Comparison of ENCODE assay signal across 8 cellular contexts in the genomic region with DNA sequence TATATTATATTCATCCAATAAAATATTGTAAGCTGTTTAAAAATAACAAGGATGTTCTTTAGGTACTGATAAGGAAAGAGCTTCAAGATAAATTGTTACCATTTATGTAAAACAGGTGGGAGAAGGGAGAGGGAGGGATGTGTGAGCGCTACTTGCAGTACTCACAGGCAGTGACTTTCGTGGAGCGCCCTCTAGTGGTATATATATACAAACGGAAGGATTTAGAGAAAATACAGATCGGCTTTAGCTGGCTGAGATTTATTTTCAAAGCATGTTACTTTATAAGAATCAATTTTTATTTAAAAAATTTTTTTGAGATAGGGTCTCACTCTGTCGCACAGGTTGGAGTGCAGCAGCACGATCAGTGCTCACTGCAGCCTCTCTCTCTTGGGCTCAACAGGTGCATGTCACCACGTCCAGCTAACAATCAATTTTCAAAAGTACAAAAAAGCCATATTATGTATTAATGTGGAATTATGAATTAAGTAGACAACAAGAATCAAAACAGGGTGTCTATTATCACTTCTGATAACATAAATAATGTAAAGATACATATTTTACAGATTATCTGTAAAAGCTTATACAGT. TPM values are rescaled to one million over a fixed set of nuclear protein-coding genes. Genes with fewer than 3 reads are reported as not detected.
A peak's percentile ranks its signal among the peaks of the same experiment; 100 is the strongest.
DNase-seq lines count a peak whose midpoint lies in the region; ATAC-seq and TF ChIP-seq lines count a peak whose summit lies in the region.

No MANE protein-coding gene starts in this region.

- no peaks in the 10 kb centered on the region for H3F3A ChIP-seq in GM23338 (replicated peaks; ENCODE audit: low read depth)

- H3K4me3 Mint-ChIP-seq in GM23338 = no peak overlapping the region
- H3K4me3 Mint-ChIP-seq in activated CD4-positive, alpha-beta T cell treated with anti-CD3 and anti-CD28 coated beads for 36 hours = no peak overlapping the region

- H3K9me3 ChIP-seq in ovary = no peaks in the 10 kb centered on the region

- intact Hi-C loops in activated CD4-positive, alpha-beta T cell treated with anti-CD3 and anti-CD28 coated beads for 36 hours (cut with DNase I, micrococcal nuclease) = loop anchor here (2.0 to 5.0 kb wide), 3 partner anchors 43 to 274 kb away; partner anchors contain the start of gene HLA-F (in 2 of the 2)
- intact Hi-C loops in ovary (cut with DNase I) = loop anchor here in 2 of 4 donors (5.0 to 10.0 kb wide), 2 partner anchors 91 to 99 kb away; no protein-coding TSS in a partner anchor

- no peaks in the 10 kb centered on the region for H4K20me1 ChIP-seq in GM23338 (replicated peaks; ENCODE audit: insufficient read depth)

- H3K36me3 Mint-ChIP-seq in GM23338 (ENCODE audit: low read depth) = no peaks in the 10 kb centered on the region
- no peaks in the 10 kb centered on the region for H3K36me3 Mint-ChIP-seq in activated CD4-positive, alpha-beta T cell treated with anti-CD3 and anti-CD28 coated beads for 36 hours (ENCODE audit: low read depth)

- DNase-seq in BJ (ENCODE audit: low read depth) (no peak), GM23338 (ENCODE audit: low spot score) (peak; percentile 94), NCI-H345 treated with DMSO at 0.1 percent for 48 hours (lab: John Stamatoyannopoulos, UW; ENCODE audit: unreplicated experiment) (peak; percentile 74), fibroblast of peridontal ligament (ENCODE audit: extremely low read depth) (peak; percentile 80), ovary (peak in 3 of 5 donors; percentile 17 to 41 (median 39))
- peak; percentile 64 for DNase-seq in activated CD4-positive, alpha-beta T cell treated with anti-CD3 and anti-CD28 coated beads for 36 hours

- CTCF ChIA-PET in BJ (lab: Yijun Ruan, JAX) = interaction anchor here (0.6 to 6.8 kb wide), 35 partner anchors 8 to 812 kb away, joined by 3 to 147 read pairs (median 4); partner anchors contain the start of genes GABBR1, HLA-G and TRIM27
- CTCF ChIA-PET in activated CD4-positive, alpha-beta T cell treated with anti-CD3 and anti-CD28 coated beads for 36 hours (lab: Charles Lee) = interaction anchor here (0.5 to 5.8 kb wide), 62 partner anchors 9 to 782 kb away, joined by 3 to 84 read pairs (median 4); partner anchors contain the start of genes GABBR1, PPP1R11 and UBD

- no peak overlapping the region for H2AFZ ChIP-seq in GM23338

- no peaks in the 10 kb centered on the region for H3K9me2 ChIP-seq in GM23338 (ENCODE audit: insufficient read depth)

- 6 to 8% (median 7%) methylated on average over 8 of the region's 8 CpGs for WGBS in ovary, 3 donors

- peaks cover 2% of the 10 kb centered on the region for H3K27me3 Mint-ChIP-seq in GM23338 (ENCODE audit: insufficient read depth, low read depth, poor library complexity)
- H3K27me3 Mint-ChIP-seq in activated CD4-positive, alpha-beta T cell treated with anti-CD3 and anti-CD28 coated beads for 36 hours = peaks cover 9% of the 10 kb centered on the region

- H3K36me3 ChIP-seq in BJ (ENCODE audit: control insufficient read depth, insufficient read depth, low read length) (no peaks in the 10 kb centered on the region), GM23338 (ENCODE audit: insufficient read depth) (no peaks in the 10 kb centered on the region), ovary (no peaks in the 10 kb centered on the region)

- TF ChIP-seq EP300 in ovary (IDR thresholded peaks at IDR 0.05) = no peak

- no peak overlapping the region for H3K27ac ChIP-seq in GM23338 (ENCODE audit: low read depth)
- no peak overlapping the region for H3K27ac ChIP-seq in ovary

- H3K27me3 ChIP-seq in BJ (ENCODE audit: control insufficient read depth, insufficient read depth, low read length) = peaks cover 12% of the 10 kb centered on the region
- no peaks in the 10 kb centered on the region for H3K27me3 ChIP-seq in GM23338 (ENCODE audit: insufficient read depth)
- H3K27me3 ChIP-seq in ovary = no peaks in the 10 kb centered on the region

- H3K79me2 ChIP-seq in GM23338 (replicated peaks; ENCODE audit: insufficient read depth) = no peaks in the 10 kb centered on the region

- H3K4me3 ChIP-seq in BJ (ENCODE audit: low read depth, low read length) = no peak overlapping the region
- no peak overlapping the region for H3K4me3 ChIP-seq in GM23338
- no peak overlapping the region for H3K4me3 ChIP-seq in ovary

- no peak overlapping the region for H3K27ac Mint-ChIP-seq in GM23338
- H3K27ac Mint-ChIP-seq in activated CD4-positive, alpha-beta T cell treated with anti-CD3 and anti-CD28 coated beads for 36 hours = no peak overlapping the region

- POLR2A ChIA-PET in BJ (lab: Charles Lee) = no interaction called here
- POLR2A ChIA-PET in activated CD4-positive, alpha-beta T cell treated with anti-CD3 and anti-CD28 coated beads for 36 hours (lab: Charles Lee) = interaction anchor here (0.6 to 1.2 kb wide), 3 partner anchors 12 to 410 kb away, joined by 3 to 5 read pairs (median 4); no protein-coding TSS in a partner anchor

- no peak for TF ChIP-seq POLR2A in ovary (IDR thresholded peaks at IDR 0.05)
- TF ChIP-seq POLR2A in GM18505 (IDR thresholded peaks at IDR 0.05; ENCODE audit: borderline replicate concordance, extremely low read depth, insufficient read depth, insufficient read length) = no peak

- H3K4me1 ChIP-seq in GM23338 (ENCODE audit: insufficient read depth) (peaks cover 24% of the 10 kb centered on the region), ovary (ENCODE audit: insufficient read depth) (no peaks in the 10 kb centered on the region)

- peaks cover 38% of the 10 kb centered on the region for H3K4me1 Mint-ChIP-seq in GM23338
- H3K4me1 Mint-ChIP-seq in activated CD4-positive, alpha-beta T cell treated with anti-CD3 and anti-CD28 coated beads for 36 hours = peaks cover 10% of the 10 kb centered on the region

- ATAC-seq in GM23338 (peak; percentile 4; the same call in 1 of the 3 replicates), GM18505 (IDR thresholded peaks at IDR 0.05; ENCODE audit: unreplicated experiment) (no peak), GM19467 (IDR thresholded peaks at IDR 0.05; ENCODE audit: unreplicated experiment) (no peak)
- ATAC-seq in activated CD4-positive, alpha-beta T cell treated with anti-CD3 and anti-CD28 coated beads for 36 hours = no peak

- TF ChIP-seq CTCF in BJ (IDR thresholded peaks at IDR 0.05; ENCODE audit: insufficient read depth, low read depth, low read length) (peak; percentile 78), GM23338 (conservative IDR thresholded peaks at IDR 0.05; ENCODE audit: low read depth in 2 of 2) (peak; percentile 81 to 84), ovary (IDR thresholded peaks at IDR 0.05) (peak in 2 of 3 donors; percentile 37 to 64)

- H3K4me2 ChIP-seq in GM23338 = no peak overlapping the region

- H3K9me3 Mint-ChIP-seq in GM23338 = no peaks in the 10 kb centered on the region; the same call in 2 of the 3 replicates
- no peaks in the 10 kb centered on the region for H3K9me3 Mint-ChIP-seq in activated CD4-positive, alpha-beta T cell treated with anti-CD3 and anti-CD28 coated beads for 36 hours (ENCODE audit: low read depth)

TF ChIP-seq in GM23338, 12 proteins besides CTCF, POLR2A, EP300 and RAD21 (continues in another document):
- TF ChIP-seq CREB1 (CRISPR knock-in tag; IDR thresholded peaks at IDR 0.05; ENCODE audit: low read depth) (no peak), POLR2AphosphoS5 (IDR thresholded peaks at IDR 0.05; ENCODE audit: low read depth) (no peak)

RNA-seq across cellular contexts. Expression of gene MOG, which starts 3.3 kb away (rescaled TPM):
- not detected in 2 replicates for polyA plus RNA-seq in BJ (2011; rRNA removed)
- polyA minus RNA-seq in BJ (2011; rRNA and poly(A)+ RNA removed) = not detected in 2 replicates
- 0.74 and 2.5 TPM in 2 replicates for total RNA-seq in GM23338 (2014; rRNA removed; shearing (Covaris generic))
- polyA plus RNA-seq in GM23338 (2016; fragmentation: Nextera tagmentation; extraction: Ambion mirVana) = 0.49 and 0.55 TPM in 2 replicates
- total RNA-seq in activated CD4-positive, alpha-beta T cell treated with anti-CD3 and anti-CD28 coated beads for 36 hours = not detected
- total RNA-seq in ovary = under 1 TPM in 1 of 7 donors, not detected in 6; 0.13 TPM
- polyA plus RNA-seq in ovary = under 1 TPM in 1 of 2 donors, not detected in 1; 0.05 TPM

RNA-seq across cellular contexts. Expression of gene GABBR1, which starts 20.6 kb away (rescaled TPM):
- polyA plus RNA-seq in BJ (2011; rRNA removed) (14.5 and 16.3 TPM in 2 replicates), GM23338 (2016; fragmentation: Nextera tagmentation; extraction: Ambion mirVana) (36.6 and 42.8 TPM in 2 replicates), ovary (10 to 100 TPM; 41.3 to 48.5 TPM)
- polyA minus RNA-seq in BJ (2011; rRNA and poly(A)+ RNA removed) = 15.4 and 18.7 TPM in 2 replicates
- 50.2 and 78.9 TPM in 2 replicates for total RNA-seq in GM23338 (2014; rRNA removed; shearing (Covaris generic))
- total RNA-seq in activated CD4-positive, alpha-beta T cell treated with anti-CD3 and anti-CD28 coated beads for 36 hours = 10 to 100 TPM; 25.8 to 35.9 TPM
- 10 to 100 TPM; 23.0 to 80.0 (median 58.0) TPM for total RNA-seq in ovary

RNA-seq across cellular contexts. Expression of gene ZFP57, which starts 27.4 kb away (rescaled TPM):
- polyA plus RNA-seq in BJ (2011; rRNA removed) (0.27 and 0.32 TPM in 2 replicates), GM23338 (2016; fragmentation: Nextera tagmentation; extraction: Ambion mirVana) (0.84 and 1.3 TPM in 2 replicates), ovary (under 1 TPM in 1 of 2 donors, not detected in 1; 0.13 TPM)
- 0.47 TPM in 1 of 2 replicates, not detected in the other for polyA minus RNA-seq in BJ (2011; rRNA and poly(A)+ RNA removed)
- total RNA-seq in GM23338 (2014; rRNA removed; shearing (Covaris generic)) = 0.59 and 2.8 TPM in 2 replicates
- not detected for total RNA-seq in activated CD4-positive, alpha-beta T cell treated with anti-CD3 and anti-CD28 coated beads for 36 hours
- under 1 TPM in 2 of 7 donors, not detected in 5; 0.24 to 0.25 TPM for total RNA-seq in ovary
